ENCODE assay signal across 9 cellular contexts in genomic region chr6:32529697-32530429, GRCh38. TPM values are rescaled to one million over a fixed set of nuclear protein-coding genes. Genes with fewer than 3 reads are reported as not detected.
DNase-seq lines count a peak whose midpoint lies in the region; TF ChIP-seq lines count a peak whose summit lies in the region.
"Had no signal": no experiment of that assay in that cellular context is flagged by ENCODE, and none has a peak within 500 bp of the region (broad histone marks: within the 10 kb centered on the region; RNA-seq: fewer than 3 reads in every experiment).

HLA-DRB5 (minus strand) TSS chr6:32530287; CDS start chr6:32530224, 63 bp downstream.

- peaks cover 5% of the 10 kb centered on the region; the same call in 1 of the 2 replicates for H3K79me2 ChIP-seq in OCI-LY7 (ENCODE audit: insufficient read depth, low read depth, low read length)

- CTCF ChIA-PET in OCI-LY7 (lab: Charles Lee; ENCODE audit: unreplicated experiment) = no interaction called here

- no peak for TF ChIP-seq EP300 in stomach (IDR thresholded peaks at IDR 0.05)

- H3K9me2 ChIP-seq in OCI-LY7 (ENCODE audit: insufficient read depth, low read length) = no peaks in the 10 kb centered on the region

- TF ChIP-seq POLR2A in stomach (IDR thresholded peaks at IDR 0.05) = no peak

- H3K9me3 ChIP-seq in OCI-LY7 (ENCODE audit: low read length) = no peaks in the 10 kb centered on the region
- no peaks in the 10 kb centered on the region for H3K9me3 ChIP-seq in stomach
- no peaks in the 10 kb centered on the region for H3K9me3 ChIP-seq in SJCRH30 (replicated peaks)

- H3K27ac ChIP-seq in OCI-LY7 (ENCODE audit: low read depth, low read length, poor library complexity, severe bottlenecking) = peak within 1 kb of the TSS; percentile 51
- no peak within 1 kb of the TSS for H3K27ac ChIP-seq in stomach
- no peak within 1 kb of the TSS for H3K27ac ChIP-seq in SJCRH30
- H3K27ac ChIP-seq: C4-2B had no signal

- peak; percentile 3 for DNase-seq in activated gamma-delta T cell treated with Interleukin-2 at 50 U/mL for 16 hours
- DNase-seq in activated gamma-delta T cell (lab: John Stamatoyannopoulos, UW) = no peak
- peak; percentile 59 for DNase-seq in OCI-LY7 (ENCODE audit: low spot score)
- DNase-seq in head of caudate nucleus = peak in 24 of 42 donors; percentile 0 to 42 (median 8)
- DNase-seq in stomach = peak; percentile 34
- no peak for DNase-seq in NCI-H524 treated with DMSO at 0.1 percent for 48 hours (lab: John Stamatoyannopoulos, UW)
- DNase-seq in NCI-H69 (lab: John Stamatoyannopoulos, UW) = no peak
- no peak for DNase-seq in SJCRH30

- 0 to 32% (median 27%) methylated on average over 1 to 4 of the region's 4 CpGs for WGBS in stomach, 5 donors

- POLR2A ChIA-PET in OCI-LY7 (lab: Charles Lee) = interaction anchor here (0.6 to 1.1 kb wide), 4 partner anchors 41 to 315 kb away, joined by 3 to 4 read pairs (median 4); no protein-coding TSS in a partner anchor

- H3K4me2 ChIP-seq in OCI-LY7 (ENCODE audit: low read length) = peak within 1 kb of the TSS; percentile 72

- H3K4me3 ChIP-seq in OCI-LY7 (ENCODE audit: low read depth, low read length, poor library complexity, severe bottlenecking) (peak within 1 kb of the TSS; percentile 74), stomach (no peak within 1 kb of the TSS), SJCRH30 (no peak within 1 kb of the TSS)

- peaks cover 7% of the 10 kb centered on the region for H3K4me1 ChIP-seq in OCI-LY7 (ENCODE audit: insufficient read depth, low read length, poor library complexity, severe bottlenecking)
- H3K4me1 ChIP-seq in stomach = no peaks in the 10 kb centered on the region
- H3K4me1 ChIP-seq in SJCRH30 = no peaks in the 10 kb centered on the region

- BruUV-seq in OCI-LY7 (replicated peaks; lab: Mats Ljungman, UMichigan) = TSS peak; percentile 99

- H2AFZ ChIP-seq in OCI-LY7 (ENCODE audit: low read length) = peak within 1 kb of the TSS; percentile 69; the same call in 1 of the 2 replicates

- no peaks in the 10 kb centered on the region for H4K20me1 ChIP-seq in OCI-LY7 (ENCODE audit: insufficient read depth, low read length)

- TF ChIP-seq CTCF in OCI-LY7 (conservative IDR thresholded peaks at IDR 0.05; ENCODE audit: low read length) = no peak
- no peak for TF ChIP-seq CTCF in stomach (IDR thresholded peaks at IDR 0.05)

- intact Hi-C loops in OCI-LY7 (cut with micrococcal nuclease; ENCODE audit: unreplicated experiment) = loop anchor here (2.0 to 5.0 kb wide), 3 partner anchors 42 to 59 kb away; partner anchors contain the start of gene HLA-DRB1
- intact Hi-C loops in head of caudate nucleus (cut with DNase I) = no loop called here
- intact Hi-C loops in stomach (cut with DNase I; ENCODE audit: low total_unique reads) = loop anchor here (10.0 kb wide), 1 partner anchor 55 kb away; the partner anchor contains the start of gene HLA-DRB1

- H3K27me3 ChIP-seq in stomach (no peaks in the 10 kb centered on the region), SJCRH30 (no peaks in the 10 kb centered on the region)

- no peaks in the 10 kb centered on the region for H3K36me3 ChIP-seq in OCI-LY7 (ENCODE audit: insufficient read depth, low read length)
- no peaks in the 10 kb centered on the region for H3K36me3 ChIP-seq in stomach
- H3K36me3 ChIP-seq in SJCRH30 = no peaks in the 10 kb centered on the region

RNA-seq across cellular contexts. Expression of gene HLA-DRB5, which starts in this region (rescaled TPM):
- 1.9 and 2.2 TPM in 2 replicates for total RNA-seq in OCI-LY7 (2014; rRNA removed; shearing (Covaris generic))
- total RNA-seq in OCI-LY7 (2022) (5.0 and 6.1 TPM in 2 replicates), stomach (10 to 100 TPM in 2 of 5 donors, under 1 TPM in 1, not detected in 2; 0.43 to 39.1 (median 12.5) TPM)
- 1 to 10 TPM in 1 of 3 donors, under 1 TPM in 1, not detected in 1; 0.37 to 3.6 TPM for polyA plus RNA-seq in stomach
- not detected in 2 replicates for total RNA-seq in SJCRH30 (2014; rRNA removed; shearing (Covaris generic))

Comparison
In these comparisons a context has a peak if more than half of its experiments do, and no peak if none do; other contexts are left out.
1. DNase-seq: peak in activated gamma-delta T cell treated with Interleukin-2 at 50 U/mL for 16 hours (single experiment), OCI-LY7 (single experiment), head of caudate nucleus (24 of 42) and stomach (single experiment); none in activated gamma-delta T cell (single experiment), NCI-H524 treated with DMSO at 0.1 percent for 48 hours (single experiment), NCI-H69 (single experiment) and SJCRH30 (0 of 2).